30 cellular contexts compared by ENCODE assay signal in the genomic region with DNA sequence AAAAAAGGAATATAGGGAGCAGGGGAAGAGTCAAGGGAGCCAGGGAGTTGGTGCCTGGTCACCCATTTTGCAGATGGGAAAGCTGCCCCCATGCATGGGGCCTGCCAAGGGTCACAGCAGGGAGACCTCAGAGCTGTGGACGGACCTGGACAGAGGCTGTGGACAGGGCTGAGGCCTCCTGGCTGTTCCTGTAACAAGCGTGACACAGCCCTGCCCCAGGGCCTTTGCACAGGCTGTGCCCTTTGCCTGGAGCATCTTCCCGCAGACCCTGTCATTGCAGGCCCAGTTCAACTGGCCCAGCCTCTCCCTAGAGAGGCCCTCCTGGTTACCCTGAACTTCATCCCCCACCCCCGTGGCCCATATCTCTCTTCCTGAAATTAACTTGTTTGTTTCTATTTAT.
"Had no signal": no experiment of that assay in that cellular context is flagged by ENCODE, and none has a peak within 500 bp of the region (broad histone marks: within the 10 kb centered on the region; RNA-seq: fewer than 3 reads in every experiment).

No MANE protein-coding gene starts in this region.

- FAIRE-seq: small intestine, TTC549 had no signal

- H3K9me3 ChIP-seq: colonic mucosa, heart left ventricle, left lung, lower lobe of right lung, thoracic aorta, upper lobe of left lung, vagina had no signal

- H3K4me1 ChIP-seq: lower lobe of right lung had no signal

- H3K27ac ChIP-seq: colonic mucosa, left lung, lower lobe of right lung, thoracic aorta, upper lobe of left lung, vagina, WERI-Rb-1 had no signal

- DNase-seq: activated CD4-positive, alpha-beta T cell treated with anti-CD3 and anti-CD28 coated beads, Interleukin-2, amount 50 U/mL, for 1 hour; activated CD4-positive, CD25-positive, alpha-beta regulatory T cell treated with anti-CD3 and anti-CD28 coated beads, Interleukin-2, amount 50 U/mL, for 72 hours; activated CD8-positive, alpha-beta T cell treated with anti-CD3 and anti-CD28 coated beads for 36 hours; activated gamma-delta T cell treated with Interleukin-2 at 50 U/mL for 16 hours; activated T-cell treated with anti-CD3 and anti-CD28 coated beads, Interleukin-2, amount 50 U/mL, for 4 hours; anterior cingulate cortex; cerebellar nuclear complex; colonic mucosa; effector memory CD4-positive, alpha-beta T cell; heart left ventricle; hypothalamus; immature natural killer cell; kidney glomerular epithelial cell; left lung; lower lobe of right lung; mesenchymal stem cell; small intestine; stimulated activated CD4-positive, alpha-beta T cell treated with anti-CD3 and anti-CD28 coated beads, Interleukin-4, amount 100 ng/mL, for 4 hours; stimulated activated CD8-positive, alpha-beta memory T cell treated with anti-CD3 and anti-CD28 coated beads, Interleukin-4, amount 100 ng/mL, for 48 hours; SW 1271; T-helper 9 cell; upper lobe of left lung; WERI-Rb-1 had no signal

- H3K27me3 ChIP-seq: colonic mucosa, heart left ventricle, left lung, upper lobe of left lung, vagina had no signal

- H3K4me3 ChIP-seq: colonic mucosa, heart left ventricle, left lung, lower lobe of right lung, thoracic aorta, upper lobe of left lung, vagina had no signal

- H3K36me3 ChIP-seq: colonic mucosa, heart left ventricle, left lung, lower lobe of right lung, thoracic aorta, upper lobe of left lung, vagina, WERI-Rb-1 had no signal

- ATAC-seq: activated CD8-positive, alpha-beta T cell treated with anti-CD3 and anti-CD28 coated beads for 36 hours; activated naive CD4-positive, alpha-beta T cell treated with anti-CD3 and anti-CD28 coated beads, Interleukin-2, amount 50 U/mL, for 72 hours; activated T-cell treated with anti-CD3 and anti-CD28 coated beads, Interleukin-2, amount 50 U/mL, for 4 hours; activated T-helper 17 cell treated with anti-CD3 and anti-CD28 coated beads, Interleukin-2, amount 50 U/mL, for 72 hours; heart left ventricle; left lung; lower lobe of right lung; sciatic nerve; stimulated activated memory B cell treated with anti-CD40 and anti-IgM and Interleukin-4, amounts not matched to agents 10 μg/mL and 1 μg/mL and 100 μg/mL, for 72 hours had no signal
